ENCODE assay signal across 3 cellular contexts in genomic region chr1:27704958-27705357, GRCh38.
TF ChIP-seq lines count a peak whose summit lies in the region.

No MANE protein-coding gene starts in this region.

TF ChIP-seq in GM23338, 12 proteins besides CTCF, POLR2A, EP300 and RAD21 (continues in another document):
- no peak for TF ChIP-seq STAT1 (IDR thresholded peaks at IDR 0.05; ENCODE audit: unreplicated experiment)
- TF ChIP-seq ZNF331 (CRISPR knock-in tag; IDR thresholded peaks at IDR 0.05; ENCODE audit: low read depth): no peak
- TF ChIP-seq, protein P1, sequence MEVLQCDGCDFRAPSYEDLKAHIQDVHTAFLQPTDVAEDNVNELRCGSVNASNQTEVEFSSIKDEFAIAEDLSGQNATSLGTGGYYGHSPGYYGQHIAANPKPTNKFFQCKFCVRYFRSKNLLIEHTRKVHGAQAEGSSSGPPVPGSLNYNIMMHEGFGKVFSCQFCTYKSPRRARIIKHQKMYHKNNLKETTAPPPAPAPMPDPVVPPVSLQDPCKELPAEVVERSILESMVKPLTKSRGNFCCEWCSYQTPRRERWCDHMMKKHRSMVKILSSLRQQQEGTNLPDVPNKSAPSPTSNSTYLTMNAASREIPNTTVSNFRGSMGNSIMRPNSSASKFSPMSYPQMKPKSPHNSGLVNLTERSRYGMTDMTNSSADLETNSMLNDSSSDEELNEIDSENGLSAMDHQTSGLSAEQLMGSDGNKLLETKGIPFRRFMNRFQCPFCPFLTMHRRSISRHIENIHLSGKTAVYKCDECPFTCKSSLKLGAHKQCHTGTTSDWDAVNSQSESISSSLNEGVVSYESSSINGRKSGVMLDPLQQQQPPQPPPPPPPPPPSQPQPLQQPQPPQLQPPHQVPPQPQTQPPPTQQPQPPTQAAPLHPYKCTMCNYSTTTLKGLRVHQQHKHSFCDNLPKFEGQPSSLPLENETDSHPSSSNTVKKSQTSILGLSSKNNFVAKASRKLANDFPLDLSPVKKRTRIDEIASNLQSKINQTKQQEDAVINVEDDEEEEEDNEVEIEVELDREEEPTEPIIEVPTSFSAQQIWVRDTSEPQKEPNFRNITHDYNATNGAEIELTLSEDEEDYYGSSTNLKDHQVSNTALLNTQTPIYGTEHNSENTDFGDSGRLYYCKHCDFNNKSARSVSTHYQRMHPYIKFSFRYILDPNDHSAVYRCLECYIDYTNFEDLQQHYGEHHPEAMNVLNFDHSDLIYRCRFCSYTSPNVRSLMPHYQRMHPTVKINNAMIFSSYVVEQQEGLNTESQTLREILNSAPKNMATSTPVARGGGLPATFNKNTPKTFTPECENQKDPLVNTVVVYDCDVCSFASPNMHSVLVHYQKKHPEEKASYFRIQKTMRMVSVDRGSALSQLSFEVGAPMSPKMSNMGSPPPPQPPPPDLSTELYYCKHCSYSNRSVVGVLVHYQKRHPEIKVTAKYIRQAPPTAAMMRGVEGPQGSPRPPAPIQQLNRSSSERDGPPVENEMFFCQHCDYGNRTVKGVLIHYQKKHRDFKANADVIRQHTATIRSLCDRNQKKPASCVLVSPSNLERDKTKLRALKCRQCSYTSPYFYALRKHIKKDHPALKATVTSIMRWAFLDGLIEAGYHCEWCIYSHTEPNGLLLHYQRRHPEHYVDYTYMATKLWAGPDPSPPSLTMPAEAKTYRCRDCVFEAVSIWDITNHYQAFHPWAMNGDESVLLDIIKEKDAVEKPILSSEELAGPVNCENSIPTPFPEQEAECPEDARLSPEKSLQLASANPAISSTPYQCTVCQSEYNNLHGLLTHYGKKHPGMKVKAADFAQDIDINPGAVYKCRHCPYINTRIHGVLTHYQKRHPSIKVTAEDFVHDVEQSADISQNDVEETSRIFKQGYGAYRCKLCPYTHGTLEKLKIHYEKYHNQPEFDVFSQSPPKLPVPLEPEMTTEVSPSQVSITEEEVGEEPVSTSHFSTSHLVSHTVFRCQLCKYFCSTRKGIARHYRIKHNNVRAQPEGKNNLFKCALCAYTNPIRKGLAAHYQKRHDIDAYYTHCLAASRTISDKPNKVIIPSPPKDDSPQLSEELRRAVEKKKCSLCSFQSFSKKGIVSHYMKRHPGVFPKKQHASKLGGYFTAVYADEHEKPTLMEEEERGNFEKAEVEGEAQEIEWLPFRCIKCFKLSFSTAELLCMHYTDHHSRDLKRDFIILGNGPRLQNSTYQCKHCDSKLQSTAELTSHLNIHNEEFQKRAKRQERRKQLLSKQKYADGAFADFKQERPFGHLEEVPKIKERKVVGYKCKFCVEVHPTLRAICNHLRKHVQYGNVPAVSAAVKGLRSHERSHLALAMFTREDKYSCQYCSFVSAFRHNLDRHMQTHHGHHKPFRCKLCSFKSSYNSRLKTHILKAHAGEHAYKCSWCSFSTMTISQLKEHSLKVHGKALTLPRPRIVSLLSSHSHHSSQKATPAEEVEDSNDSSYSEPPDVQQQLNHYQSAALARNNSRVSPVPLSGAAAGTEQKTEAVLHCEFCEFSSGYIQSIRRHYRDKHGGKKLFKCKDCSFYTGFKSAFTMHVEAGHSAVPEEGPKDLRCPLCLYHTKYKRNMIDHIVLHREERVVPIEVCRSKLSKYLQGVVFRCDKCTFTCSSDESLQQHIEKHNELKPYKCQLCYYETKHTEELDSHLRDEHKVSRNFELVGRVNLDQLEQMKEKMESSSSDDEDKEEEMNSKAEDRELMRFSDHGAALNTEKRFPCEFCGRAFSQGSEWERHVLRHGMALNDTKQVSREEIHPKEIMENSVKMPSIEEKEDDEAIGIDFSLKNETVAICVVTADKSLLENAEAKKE (CRISPR knock-in tag; IDR thresholded peaks at IDR 0.05): no peak
- TF ChIP-seq EZH2phosphoT487 (IDR thresholded peaks at IDR 0.05; ENCODE audit: unreplicated experiment): no peak
- TF ChIP-seq ETS1 (IDR thresholded peaks at IDR 0.05): no peak

TF ChIP-seq in WTC11, 78 proteins besides CTCF, POLR2A, EP300 and RAD21 (continues in another document):
- TF ChIP-seq TP53 (CRISPR knock-in tag; IDR thresholded peaks at IDR 0.05): no peak
- no peak for TF ChIP-seq SMAD4 (CRISPR knock-in tag; IDR thresholded peaks at IDR 0.05)
- no peak for TF ChIP-seq ATF2 (CRISPR knock-in tag; IDR thresholded peaks at IDR 0.05; ENCODE audit: borderline replicate concordance, low read depth)
- TF ChIP-seq ERG (CRISPR knock-in tag; IDR thresholded peaks at IDR 0.05): no peak
- no peak for TF ChIP-seq AFF4 (CRISPR knock-in tag; IDR thresholded peaks at IDR 0.05; ENCODE audit: borderline replicate concordance)
- TF ChIP-seq NFE2L1 (CRISPR knock-in tag; IDR thresholded peaks at IDR 0.05): no peak
- TF ChIP-seq FOXP1 (CRISPR knock-in tag; IDR thresholded peaks at IDR 0.05; ENCODE audit: borderline replicate concordance): no peak
- no peak for TF ChIP-seq OVOL2 (CRISPR knock-in tag; IDR thresholded peaks at IDR 0.05; ENCODE audit: borderline replicate concordance)
- TF ChIP-seq GABPB1 (CRISPR knock-in tag; IDR thresholded peaks at IDR 0.05): no peak
- no peak for TF ChIP-seq ATF3 (CRISPR knock-in tag; conservative IDR thresholded peaks at IDR 0.05)
- no peak for TF ChIP-seq FOXJ3 (CRISPR knock-in tag; IDR thresholded peaks at IDR 0.05; ENCODE audit: borderline replicate concordance)
- no peak for TF ChIP-seq TEAD1 (CRISPR knock-in tag; IDR thresholded peaks at IDR 0.05)
- TF ChIP-seq ZNF416 (CRISPR knock-in tag; IDR thresholded peaks at IDR 0.05): no peak
- TF ChIP-seq ZNF232 (CRISPR knock-in tag; IDR thresholded peaks at IDR 0.05): no peak
- TF ChIP-seq KAT7 (CRISPR knock-in tag; IDR thresholded peaks at IDR 0.05; ENCODE audit: borderline replicate concordance): no peak

TF ChIP-seq in endothelial cell of umbilical vein, 7 proteins besides CTCF, POLR2A, EP300 and RAD21:
- TF ChIP-seq POLR2AphosphoS5 (IDR thresholded peaks at IDR 0.05; ENCODE audit: insufficient read depth, low read depth, low read length): no peak
- no peak for TF ChIP-seq MAX (IDR thresholded peaks at IDR 0.05; ENCODE audit: insufficient read depth, insufficient read length)
